Comparison of ENCODE assay signal across 1 cellular context in the genomic region with DNA sequence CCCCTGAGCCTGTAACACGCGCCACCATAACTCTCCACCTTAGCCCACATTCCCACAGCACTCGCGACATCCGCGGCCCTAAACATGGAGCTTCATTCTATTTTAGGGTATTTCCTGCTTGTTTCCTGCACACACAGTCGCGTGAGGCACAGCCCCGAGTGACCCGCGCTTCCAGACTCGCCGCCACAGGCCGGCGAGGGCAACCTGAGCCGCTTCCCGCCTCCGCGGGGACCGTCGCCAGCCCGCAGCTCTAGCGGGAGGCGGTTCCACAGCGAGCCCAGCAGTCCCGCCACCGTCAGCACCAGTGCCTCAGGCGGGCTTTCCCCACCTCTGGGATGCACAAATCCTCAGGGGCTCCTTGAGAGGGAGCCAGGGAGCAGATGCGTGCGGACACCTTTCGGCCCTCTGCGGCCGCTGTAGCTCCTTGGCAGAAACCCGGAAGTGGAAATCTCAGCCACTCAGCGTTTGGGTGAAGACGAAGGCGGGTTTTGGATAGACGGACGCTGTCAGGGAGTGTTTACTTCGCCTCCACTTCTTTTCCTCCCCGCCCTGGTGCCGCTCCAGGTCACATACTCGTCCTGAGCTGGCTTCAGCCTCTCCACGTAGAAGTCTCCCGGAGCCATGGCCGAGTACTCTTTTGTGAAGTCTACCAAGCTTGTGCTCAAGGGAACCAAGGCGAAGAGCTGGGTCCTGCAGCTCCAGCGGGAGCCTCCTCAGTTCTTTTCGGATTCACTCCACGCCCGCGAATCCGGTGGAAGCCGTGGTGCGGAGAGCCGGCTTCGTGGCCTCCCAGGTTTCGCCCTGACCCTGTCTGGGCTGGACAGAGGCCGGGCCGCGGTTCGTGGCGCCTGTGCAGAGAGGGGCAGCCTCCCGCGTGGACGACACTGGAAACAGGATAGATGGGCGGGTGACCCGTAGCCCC.
TF ChIP-seq lines count a peak whose summit lies in the region.

No MANE protein-coding gene starts in this region.

TF ChIP-seq in K562, 482 proteins besides CTCF, POLR2A, EP300 and RAD21 (continued from another document and continues in another):
- TF ChIP-seq, protein P1, sequence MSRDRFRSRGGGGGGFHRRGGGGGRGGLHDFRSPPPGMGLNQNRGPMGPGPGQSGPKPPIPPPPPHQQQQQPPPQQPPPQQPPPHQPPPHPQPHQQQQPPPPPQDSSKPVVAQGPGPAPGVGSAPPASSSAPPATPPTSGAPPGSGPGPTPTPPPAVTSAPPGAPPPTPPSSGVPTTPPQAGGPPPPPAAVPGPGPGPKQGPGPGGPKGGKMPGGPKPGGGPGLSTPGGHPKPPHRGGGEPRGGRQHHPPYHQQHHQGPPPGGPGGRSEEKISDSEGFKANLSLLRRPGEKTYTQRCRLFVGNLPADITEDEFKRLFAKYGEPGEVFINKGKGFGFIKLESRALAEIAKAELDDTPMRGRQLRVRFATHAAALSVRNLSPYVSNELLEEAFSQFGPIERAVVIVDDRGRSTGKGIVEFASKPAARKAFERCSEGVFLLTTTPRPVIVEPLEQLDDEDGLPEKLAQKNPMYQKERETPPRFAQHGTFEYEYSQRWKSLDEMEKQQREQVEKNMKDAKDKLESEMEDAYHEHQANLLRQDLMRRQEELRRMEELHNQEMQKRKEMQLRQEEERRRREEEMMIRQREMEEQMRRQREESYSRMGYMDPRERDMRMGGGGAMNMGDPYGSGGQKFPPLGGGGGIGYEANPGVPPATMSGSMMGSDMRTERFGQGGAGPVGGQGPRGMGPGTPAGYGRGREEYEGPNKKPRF (IDR thresholded peaks at IDR 0.05; ENCODE audit: low read depth, low read length), result no peak
- no peak for TF ChIP-seq SMARCC2 (IDR thresholded peaks at IDR 0.05; ENCODE audit: low read depth)
- TF ChIP-seq HLTF (IDR thresholded peaks at IDR 0.05), result no peak
- TF ChIP-seq SMC3 (conservative IDR thresholded peaks at IDR 0.05; ENCODE audit: insufficient read depth, low read depth, low read length), result 0 out of 2 replicates have a peak, but pooled peaks have one; percentile 2
- TF ChIP-seq, protein P2, sequence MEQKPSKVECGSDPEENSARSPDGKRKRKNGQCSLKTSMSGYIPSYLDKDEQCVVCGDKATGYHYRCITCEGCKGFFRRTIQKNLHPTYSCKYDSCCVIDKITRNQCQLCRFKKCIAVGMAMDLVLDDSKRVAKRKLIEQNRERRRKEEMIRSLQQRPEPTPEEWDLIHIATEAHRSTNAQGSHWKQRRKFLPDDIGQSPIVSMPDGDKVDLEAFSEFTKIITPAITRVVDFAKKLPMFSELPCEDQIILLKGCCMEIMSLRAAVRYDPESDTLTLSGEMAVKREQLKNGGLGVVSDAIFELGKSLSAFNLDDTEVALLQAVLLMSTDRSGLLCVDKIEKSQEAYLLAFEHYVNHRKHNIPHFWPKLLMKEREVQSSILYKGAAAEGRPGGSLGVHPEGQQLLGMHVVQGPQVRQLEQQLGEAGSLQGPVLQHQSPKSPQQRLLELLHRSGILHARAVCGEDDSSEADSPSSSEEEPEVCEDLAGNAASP (IDR thresholded peaks at IDR 0.05), result no peak
- TF ChIP-seq, protein P3, sequence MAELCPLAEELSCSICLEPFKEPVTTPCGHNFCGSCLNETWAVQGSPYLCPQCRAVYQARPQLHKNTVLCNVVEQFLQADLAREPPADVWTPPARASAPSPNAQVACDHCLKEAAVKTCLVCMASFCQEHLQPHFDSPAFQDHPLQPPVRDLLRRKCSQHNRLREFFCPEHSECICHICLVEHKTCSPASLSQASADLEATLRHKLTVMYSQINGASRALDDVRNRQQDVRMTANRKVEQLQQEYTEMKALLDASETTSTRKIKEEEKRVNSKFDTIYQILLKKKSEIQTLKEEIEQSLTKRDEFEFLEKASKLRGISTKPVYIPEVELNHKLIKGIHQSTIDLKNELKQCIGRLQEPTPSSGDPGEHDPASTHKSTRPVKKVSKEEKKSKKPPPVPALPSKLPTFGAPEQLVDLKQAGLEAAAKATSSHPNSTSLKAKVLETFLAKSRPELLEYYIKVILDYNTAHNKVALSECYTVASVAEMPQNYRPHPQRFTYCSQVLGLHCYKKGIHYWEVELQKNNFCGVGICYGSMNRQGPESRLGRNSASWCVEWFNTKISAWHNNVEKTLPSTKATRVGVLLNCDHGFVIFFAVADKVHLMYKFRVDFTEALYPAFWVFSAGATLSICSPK (IDR thresholded peaks at IDR 0.05; ENCODE audit: borderline replicate concordance), result no peak
- peak; percentile 72 for TF ChIP-seq POU5F1 (IDR thresholded peaks at IDR 0.05; ENCODE audit: borderline replicate concordance, low read depth, low read length, partially characterized antibody)
- 0 out of 2 replicates have a peak, but pooled peaks have one; percentile 32 for TF ChIP-seq ZKSCAN1 (IDR thresholded peaks at IDR 0.05; ENCODE audit: low read depth, low read length)
- TF ChIP-seq SMARCA5 (IDR thresholded peaks at IDR 0.05), result no peak
- TF ChIP-seq, protein P4, sequence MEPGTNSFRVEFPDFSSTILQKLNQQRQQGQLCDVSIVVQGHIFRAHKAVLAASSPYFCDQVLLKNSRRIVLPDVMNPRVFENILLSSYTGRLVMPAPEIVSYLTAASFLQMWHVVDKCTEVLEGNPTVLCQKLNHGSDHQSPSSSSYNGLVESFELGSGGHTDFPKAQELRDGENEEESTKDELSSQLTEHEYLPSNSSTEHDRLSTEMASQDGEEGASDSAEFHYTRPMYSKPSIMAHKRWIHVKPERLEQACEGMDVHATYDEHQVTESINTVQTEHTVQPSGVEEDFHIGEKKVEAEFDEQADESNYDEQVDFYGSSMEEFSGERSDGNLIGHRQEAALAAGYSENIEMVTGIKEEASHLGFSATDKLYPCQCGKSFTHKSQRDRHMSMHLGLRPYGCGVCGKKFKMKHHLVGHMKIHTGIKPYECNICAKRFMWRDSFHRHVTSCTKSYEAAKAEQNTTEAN (CRISPR knock-in tag; IDR thresholded peaks at IDR 0.05), result no peak
- TF ChIP-seq, protein P5, sequence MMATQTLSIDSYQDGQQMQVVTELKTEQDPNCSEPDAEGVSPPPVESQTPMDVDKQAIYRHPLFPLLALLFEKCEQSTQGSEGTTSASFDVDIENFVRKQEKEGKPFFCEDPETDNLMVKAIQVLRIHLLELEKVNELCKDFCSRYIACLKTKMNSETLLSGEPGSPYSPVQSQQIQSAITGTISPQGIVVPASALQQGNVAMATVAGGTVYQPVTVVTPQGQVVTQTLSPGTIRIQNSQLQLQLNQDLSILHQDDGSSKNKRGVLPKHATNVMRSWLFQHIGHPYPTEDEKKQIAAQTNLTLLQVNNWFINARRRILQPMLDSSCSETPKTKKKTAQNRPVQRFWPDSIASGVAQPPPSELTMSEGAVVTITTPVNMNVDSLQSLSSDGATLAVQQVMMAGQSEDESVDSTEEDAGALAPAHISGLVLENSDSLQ (IDR thresholded peaks at IDR 0.05), result no peak
- TF ChIP-seq SREBF1 (IDR thresholded peaks at IDR 0.05; ENCODE audit: borderline replicate concordance, low read depth, low read length), result no peak
- no peak for TF ChIP-seq FOSL1 (tag; conservative IDR thresholded peaks at IDR 0.05)
- TF ChIP-seq RBM14 (IDR thresholded peaks at IDR 0.05; ENCODE audit: borderline replicate concordance, insufficient read depth, low read depth, low read length), result no peak
- no peak for TF ChIP-seq MCM2 (IDR thresholded peaks at IDR 0.05; ENCODE audit: low read depth)
- TF ChIP-seq LCOR (CRISPR knock-in tag; IDR thresholded peaks at IDR 0.05), result no peak
- no peak for TF ChIP-seq THRAP3 (IDR thresholded peaks at IDR 0.05; ENCODE audit: borderline replicate concordance)
- peak; percentile 85 for TF ChIP-seq L3MBTL2 (IDR thresholded peaks at IDR 0.05)
- no peak for TF ChIP-seq ZBTB17 (CRISPR knock-in tag; IDR thresholded peaks at IDR 0.05)
- peak; percentile 28 for TF ChIP-seq HNRNPLL (IDR thresholded peaks at IDR 0.05; ENCODE audit: low read depth, low read length, poor library complexity, severe bottlenecking)
- TF ChIP-seq SAP30 (IDR thresholded peaks at IDR 0.05; ENCODE audit: borderline replicate concordance, insufficient read depth, low read depth, low read length, poor library complexity, severe bottlenecking), result peak; percentile 76
- TF ChIP-seq, protein P6, sequence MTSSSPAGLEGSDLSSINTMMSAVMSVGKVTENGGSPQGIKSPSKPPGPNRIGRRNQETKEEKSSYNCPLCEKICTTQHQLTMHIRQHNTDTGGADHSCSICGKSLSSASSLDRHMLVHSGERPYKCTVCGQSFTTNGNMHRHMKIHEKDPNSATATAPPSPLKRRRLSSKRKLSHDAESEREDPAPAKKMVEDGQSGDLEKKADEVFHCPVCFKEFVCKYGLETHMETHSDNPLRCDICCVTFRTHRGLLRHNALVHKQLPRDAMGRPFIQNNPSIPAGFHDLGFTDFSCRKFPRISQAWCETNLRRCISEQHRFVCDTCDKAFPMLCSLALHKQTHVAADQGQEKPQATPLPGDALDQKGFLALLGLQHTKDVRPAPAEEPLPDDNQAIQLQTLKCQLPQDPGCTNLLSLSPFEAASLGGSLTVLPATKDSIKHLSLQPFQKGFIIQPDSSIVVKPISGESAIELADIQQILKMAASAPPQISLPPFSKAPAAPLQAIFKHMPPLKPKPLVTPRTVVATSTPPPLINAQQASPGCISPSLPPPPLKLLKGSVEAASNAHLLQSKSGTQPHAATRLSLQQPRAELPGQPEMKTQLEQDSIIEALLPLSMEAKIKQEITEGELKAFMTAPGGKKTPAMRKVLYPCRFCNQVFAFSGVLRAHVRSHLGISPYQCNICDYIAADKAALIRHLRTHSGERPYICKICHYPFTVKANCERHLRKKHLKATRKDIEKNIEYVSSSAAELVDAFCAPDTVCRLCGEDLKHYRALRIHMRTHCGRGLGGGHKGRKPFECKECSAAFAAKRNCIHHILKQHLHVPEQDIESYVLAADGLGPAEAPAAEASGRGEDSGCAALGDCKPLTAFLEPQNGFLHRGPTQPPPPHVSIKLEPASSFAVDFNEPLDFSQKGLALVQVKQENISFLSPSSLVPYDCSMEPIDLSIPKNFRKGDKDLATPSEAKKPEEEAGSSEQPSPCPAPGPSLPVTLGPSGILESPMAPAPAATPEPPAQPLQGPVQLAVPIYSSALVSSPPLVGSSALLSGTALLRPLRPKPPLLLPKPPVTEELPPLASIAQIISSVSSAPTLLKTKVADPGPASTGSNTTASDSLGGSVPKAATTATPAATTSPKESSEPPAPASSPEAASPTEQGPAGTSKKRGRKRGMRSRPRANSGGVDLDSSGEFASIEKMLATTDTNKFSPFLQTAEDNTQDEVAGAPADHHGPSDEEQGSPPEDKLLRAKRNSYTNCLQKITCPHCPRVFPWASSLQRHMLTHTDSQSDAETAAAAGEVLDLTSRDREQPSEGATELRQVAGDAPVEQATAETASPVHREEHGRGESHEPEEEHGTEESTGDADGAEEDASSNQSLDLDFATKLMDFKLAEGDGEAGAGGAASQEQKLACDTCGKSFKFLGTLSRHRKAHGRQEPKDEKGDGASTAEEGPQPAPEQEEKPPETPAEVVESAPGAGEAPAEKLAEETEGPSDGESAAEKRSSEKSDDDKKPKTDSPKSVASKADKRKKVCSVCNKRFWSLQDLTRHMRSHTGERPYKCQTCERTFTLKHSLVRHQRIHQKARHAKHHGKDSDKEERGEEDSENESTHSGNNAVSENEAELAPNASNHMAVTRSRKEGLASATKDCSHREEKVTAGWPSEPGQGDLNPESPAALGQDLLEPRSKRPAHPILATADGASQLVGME (CRISPR knock-in tag; IDR thresholded peaks at IDR 0.05), result no peak
- TF ChIP-seq, protein P7, sequence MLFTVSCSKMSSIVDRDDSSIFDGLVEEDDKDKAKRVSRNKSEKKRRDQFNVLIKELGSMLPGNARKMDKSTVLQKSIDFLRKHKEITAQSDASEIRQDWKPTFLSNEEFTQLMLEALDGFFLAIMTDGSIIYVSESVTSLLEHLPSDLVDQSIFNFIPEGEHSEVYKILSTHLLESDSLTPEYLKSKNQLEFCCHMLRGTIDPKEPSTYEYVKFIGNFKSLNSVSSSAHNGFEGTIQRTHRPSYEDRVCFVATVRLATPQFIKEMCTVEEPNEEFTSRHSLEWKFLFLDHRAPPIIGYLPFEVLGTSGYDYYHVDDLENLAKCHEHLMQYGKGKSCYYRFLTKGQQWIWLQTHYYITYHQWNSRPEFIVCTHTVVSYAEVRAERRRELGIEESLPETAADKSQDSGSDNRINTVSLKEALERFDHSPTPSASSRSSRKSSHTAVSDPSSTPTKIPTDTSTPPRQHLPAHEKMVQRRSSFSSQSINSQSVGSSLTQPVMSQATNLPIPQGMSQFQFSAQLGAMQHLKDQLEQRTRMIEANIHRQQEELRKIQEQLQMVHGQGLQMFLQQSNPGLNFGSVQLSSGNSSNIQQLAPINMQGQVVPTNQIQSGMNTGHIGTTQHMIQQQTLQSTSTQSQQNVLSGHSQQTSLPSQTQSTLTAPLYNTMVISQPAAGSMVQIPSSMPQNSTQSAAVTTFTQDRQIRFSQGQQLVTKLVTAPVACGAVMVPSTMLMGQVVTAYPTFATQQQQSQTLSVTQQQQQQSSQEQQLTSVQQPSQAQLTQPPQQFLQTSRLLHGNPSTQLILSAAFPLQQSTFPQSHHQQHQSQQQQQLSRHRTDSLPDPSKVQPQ (CRISPR knock-in tag; IDR thresholded peaks at IDR 0.05; ENCODE audit: borderline replicate concordance), result no peak
- TF ChIP-seq SNIP1 (IDR thresholded peaks at IDR 0.05; ENCODE audit: low read depth), result peak; percentile 38; the same call in 1 of the 2 replicates
- TF ChIP-seq ZNF133 (CRISPR knock-in tag; IDR thresholded peaks at IDR 0.05), result no peak
- no peak for TF ChIP-seq ZBED1 (IDR thresholded peaks at IDR 0.05)
- no peak for TF ChIP-seq SIRT6 (IDR thresholded peaks at IDR 0.05; ENCODE audit: low read depth, low read length)
- TF ChIP-seq CC2D1A (IDR thresholded peaks at IDR 0.05), result no peak
- TF ChIP-seq JUN (IDR thresholded peaks at IDR 0.05; ENCODE audit: borderline replicate concordance, low read depth, low read length), result peak; percentile 22; the same call in 1 of the 2 replicates
- no peak for TF ChIP-seq JUN (CRISPR knock-in tag; IDR thresholded peaks at IDR 0.05; ENCODE audit: borderline replicate concordance)
- TF ChIP-seq, protein P8, sequence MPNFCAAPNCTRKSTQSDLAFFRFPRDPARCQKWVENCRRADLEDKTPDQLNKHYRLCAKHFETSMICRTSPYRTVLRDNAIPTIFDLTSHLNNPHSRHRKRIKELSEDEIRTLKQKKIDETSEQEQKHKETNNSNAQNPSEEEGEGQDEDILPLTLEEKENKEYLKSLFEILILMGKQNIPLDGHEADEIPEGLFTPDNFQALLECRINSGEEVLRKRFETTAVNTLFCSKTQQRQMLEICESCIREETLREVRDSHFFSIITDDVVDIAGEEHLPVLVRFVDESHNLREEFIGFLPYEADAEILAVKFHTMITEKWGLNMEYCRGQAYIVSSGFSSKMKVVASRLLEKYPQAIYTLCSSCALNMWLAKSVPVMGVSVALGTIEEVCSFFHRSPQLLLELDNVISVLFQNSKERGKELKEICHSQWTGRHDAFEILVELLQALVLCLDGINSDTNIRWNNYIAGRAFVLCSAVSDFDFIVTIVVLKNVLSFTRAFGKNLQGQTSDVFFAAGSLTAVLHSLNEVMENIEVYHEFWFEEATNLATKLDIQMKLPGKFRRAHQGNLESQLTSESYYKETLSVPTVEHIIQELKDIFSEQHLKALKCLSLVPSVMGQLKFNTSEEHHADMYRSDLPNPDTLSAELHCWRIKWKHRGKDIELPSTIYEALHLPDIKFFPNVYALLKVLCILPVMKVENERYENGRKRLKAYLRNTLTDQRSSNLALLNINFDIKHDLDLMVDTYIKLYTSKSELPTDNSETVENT (CRISPR knock-in tag; IDR thresholded peaks at IDR 0.05), result no peak
